ENCODE assay signal across 9 cellular contexts in genomic region chr6:109096198-109096597, GRCh38. TPM values are rescaled to one million over a fixed set of nuclear protein-coding genes. Genes with fewer than 3 reads are reported as not detected.
A peak's percentile ranks its signal among the peaks of the same experiment; 100 is the strongest.
DNase-seq lines count a peak whose midpoint lies in the region; ATAC-seq and TF ChIP-seq lines count a peak whose summit lies in the region.
"Had no signal": no experiment of that assay in that cellular context is flagged by ENCODE, and none has a peak within 500 bp of the region (broad histone marks: within the 10 kb centered on the region; RNA-seq: fewer than 3 reads in every experiment).

No MANE protein-coding gene starts in this region.

- no CpG with 5 or more reads among the region's 6 CpGs for WGBS in neuronal stem cell (ENCODE audit: extremely low coverage in 2 of 2, insufficient read length in 2 of 2, insufficient replicate concordance in 1 of 2), 2 donors

- no peaks in the 10 kb centered on the region for H3K79me1 ChIP-seq in neuronal stem cell (ENCODE audit: low read depth, low read length)

- CTCF ChIA-PET in Caco-2 (lab: Charles Lee), result interaction anchor here (2.7 kb wide), 1 partner anchor 287 kb away, joined by 13 read pairs; the partner anchor contains the start of gene CD164
- CTCF ChIA-PET in HEK293T (lab: Yijun Ruan, JAX), result interaction anchor here (0.7 kb wide), 1 partner anchor 604 kb away, joined by 3 read pairs; no protein-coding TSS in a partner anchor

- peak overlapping the region; percentile 100 for H3K27ac Mint-ChIP-seq in Caco-2 (ENCODE audit: unreplicated experiment)

- POLR2A ChIA-PET in Caco-2 (lab: Charles Lee), result no interaction called here
- POLR2A ChIA-PET in HEK293T (lab: Yijun Ruan, JAX), result interaction anchor here (1.0 to 1.7 kb wide), 2 partner anchors 10 to 541 kb away, joined by 3 to 6 read pairs; no protein-coding TSS in a partner anchor

- no peaks in the 10 kb centered on the region for H3K9me3 Mint-ChIP-seq in Caco-2 (ENCODE audit: unreplicated experiment)

- H3K18ac ChIP-seq in neuronal stem cell (ENCODE audit: low read length), result no peak overlapping the region

- ATAC-seq in HG02870 (IDR thresholded peaks at IDR 0.05; ENCODE audit: unreplicated experiment), result no peak

- H3K27me3 Mint-ChIP-seq in Caco-2 (ENCODE audit: insufficient read depth, unreplicated experiment), result no peaks in the 10 kb centered on the region

- no peak overlapping the region for H2BK120ac ChIP-seq in neuronal stem cell (ENCODE audit: low read depth, low read length)

- peak overlapping the region; percentile 97 for H3K4me3 Mint-ChIP-seq in Caco-2 (ENCODE audit: unreplicated experiment)

- H2BK5ac ChIP-seq in neuronal stem cell (ENCODE audit: low read length), result no peak overlapping the region

- no peak overlapping the region for H4K91ac ChIP-seq in neuronal stem cell (ENCODE audit: low read depth, low read length, poor library complexity)

- no peak overlapping the region for H3K14ac ChIP-seq in neuronal stem cell (ENCODE audit: low read length)

- peak overlapping the region; percentile 78 for H2AFZ ChIP-seq in MM.1S (ENCODE audit: low read length)
- H2AFZ ChIP-seq in neuronal stem cell (ENCODE audit: low read length), result peak overlapping the region; percentile 85

- no peak overlapping the region for H3K23ac ChIP-seq in neuronal stem cell (ENCODE audit: low read depth, low read length, poor library complexity)

- H2BK12ac ChIP-seq in neuronal stem cell (ENCODE audit: low read length), result no peak overlapping the region

- no peaks in the 10 kb centered on the region for H4K20me1 ChIP-seq in MM.1S (ENCODE audit: insufficient read depth, low read length)

- H3K36me3 ChIP-seq in Caco-2 (ENCODE audit: control insufficient read depth, insufficient read depth, low read length), result no peaks in the 10 kb centered on the region
- no peaks in the 10 kb centered on the region for H3K36me3 ChIP-seq in MM.1S (replicated peaks; ENCODE audit: insufficient read depth, low read length)
- no peaks in the 10 kb centered on the region for H3K36me3 ChIP-seq in duodenal mucosa (ENCODE audit: control insufficient read depth in 1 of 2, insufficient read depth in 2 of 2, low read length in 2 of 2)
- peaks cover 0 to 20% of the 10 kb centered on the region in 2 donors for H3K36me3 ChIP-seq in neuronal stem cell (replicated peaks in 1 of 2; ENCODE audit: control insufficient read depth in 2 of 2, insufficient read depth in 2 of 2, low read length in 2 of 2)

- TF ChIP-seq CTCF in Caco-2 (IDR thresholded peaks at IDR 0.05; ENCODE audit: insufficient read depth in 1 of 2, low read depth in 1 of 2, low read length in 1 of 2, severe bottlenecking in 1 of 2, unreplicated experiment in 1 of 2) (no peak), MM.1S (IDR thresholded peaks at IDR 0.05; ENCODE audit: low read length) (no peak)

- H3K9me3 ChIP-seq in Caco-2 (no peaks in the 10 kb centered on the region), MM.1S (replicated peaks; ENCODE audit: insufficient read depth, low read length) (no peaks in the 10 kb centered on the region), duodenal mucosa (ENCODE audit: control insufficient read depth in 1 of 2, low read length in 2 of 2) (peaks cover 0 to 3% of the 10 kb centered on the region in 2 donors), neuronal stem cell (replicated peaks in 1 of 2; ENCODE audit: control insufficient read depth in 2 of 2, insufficient read depth in 1 of 2, low read depth in 1 of 2, low read length in 2 of 2) (no peaks in the 10 kb centered on the region)

- H4K8ac ChIP-seq in neuronal stem cell (ENCODE audit: low read depth, low read length), result no peak overlapping the region

- H3K27me3 ChIP-seq in Caco-2 (replicated peaks; ENCODE audit: control insufficient read depth, insufficient read depth, low read length) (no peaks in the 10 kb centered on the region), MM.1S (replicated peaks; ENCODE audit: insufficient read depth, low read length) (no peaks in the 10 kb centered on the region), duodenal mucosa (ENCODE audit: control insufficient read depth in 1 of 2, insufficient read depth in 2 of 2, low read length in 2 of 2) (no peaks in the 10 kb centered on the region), neuronal stem cell (ENCODE audit: control insufficient read depth in 3 of 3, insufficient read depth in 3 of 3, low read depth in 1 of 3, low read length in 3 of 3) (no peaks in the 10 kb centered on the region)

- H3K4me1 Mint-ChIP-seq in Caco-2 (ENCODE audit: low read depth, unreplicated experiment), result peaks cover 15% of the 10 kb centered on the region

- H3K4me3 ChIP-seq in Caco-2 (ENCODE audit: low read depth, low read length) (peak overlapping the region; percentile 63), MM.1S (ENCODE audit: low read length) (peak overlapping the region; percentile 86), duodenal mucosa (ENCODE audit: low read depth in 1 of 2, low read length in 2 of 2) (peak overlapping the region; percentile 87 to 98), neuronal stem cell (ENCODE audit: low read length in 2 of 2) (peak overlapping the region in 1 of 2 donors; percentile 59)

- H3K4ac ChIP-seq in neuronal stem cell (ENCODE audit: low read length), result no peak overlapping the region

- H3K27ac ChIP-seq in MM.1S (ENCODE audit: low read length) (no peak overlapping the region), duodenal mucosa (ENCODE audit: low read depth, low read length) (no peak overlapping the region), neuronal stem cell (replicated peaks; ENCODE audit: low read length) (no peak overlapping the region)

- peaks cover 8% of the 10 kb centered on the region; the same call in 1 of the 2 replicates for H3F3A ChIP-seq in MM.1S (ENCODE audit: insufficient read depth, low read length)

- peaks cover 74% of the 10 kb centered on the region for H3K79me2 ChIP-seq in MM.1S (ENCODE audit: low read length)

- intact Hi-C loops in Caco-2 (cut with micrococcal nuclease; ENCODE audit: unreplicated experiment), result loop anchor here (5.0 kb wide), 1 partner anchor 76 kb away; no protein-coding TSS in a partner anchor

- no peak for DNase-seq in Caco-2
- no peak for DNase-seq in MM.1S
- DNase-seq in neuronal stem cell (ENCODE audit: low spot score), result no peak
- DNase-seq in HEK293T (ENCODE audit: extremely low spot score), result no peak
- no peak for DNase-seq in NCI-H446 treated with DMSO at 0.1 percent for 48 hours (lab: John Stamatoyannopoulos, UW)
- no peak for DNase-seq in NCI-H2029 (lab: John Stamatoyannopoulos, UW)
- DNase-seq: mesendoderm had no signal

- H3K36me3 Mint-ChIP-seq in Caco-2 (ENCODE audit: insufficient read depth, unreplicated experiment), result peaks cover 9% of the 10 kb centered on the region

- no peak overlapping the region for H2BK15ac ChIP-seq in neuronal stem cell (ENCODE audit: low read length)

- peaks cover 7% of the 10 kb centered on the region; the same call in 1 of the 2 replicates for H3K4me1 ChIP-seq in Caco-2
- peaks cover 8% of the 10 kb centered on the region; the same call in 1 of the 2 replicates for H3K4me1 ChIP-seq in MM.1S (ENCODE audit: low read length)
- H3K4me1 ChIP-seq in duodenal mucosa (ENCODE audit: control insufficient read depth in 1 of 2, insufficient read depth in 2 of 2, low read length in 2 of 2), result peaks cover 6 to 29% of the 10 kb centered on the region in 2 donors
- H3K4me1 ChIP-seq in neuronal stem cell (ENCODE audit: control insufficient read depth in 2 of 2, insufficient read depth in 1 of 2, low read depth in 1 of 2, low read length in 2 of 2), result peaks cover 0 to 2% of the 10 kb centered on the region in 2 donors

- no peak overlapping the region for H2AK5ac ChIP-seq in neuronal stem cell (ENCODE audit: low read depth, low read length)

- no TSS peak for BruUV-seq in Caco-2 (replicated peaks; lab: Mats Ljungman, UMichigan)

- peak overlapping the region; percentile 43 for H3K4me2 ChIP-seq in MM.1S (ENCODE audit: low read depth, low read length)
- H3K4me2 ChIP-seq in neuronal stem cell (ENCODE audit: insufficient read depth, low read length, poor library complexity, severe bottlenecking), result no peak overlapping the region

- peak overlapping the region; percentile 81; the same call in 1 of the 2 replicates for H3K9ac ChIP-seq in MM.1S (ENCODE audit: low read length)
- H3K9ac ChIP-seq in duodenal mucosa (ENCODE audit: low read depth in 1 of 2, low read length in 2 of 2), result peak overlapping the region; percentile 81 to 98
- no peak overlapping the region for H3K9ac ChIP-seq in neuronal stem cell (ENCODE audit: low read depth, low read length, poor library complexity)

- H3K9me2 ChIP-seq in MM.1S (replicated peaks; ENCODE audit: insufficient read depth, low read length), result no peaks in the 10 kb centered on the region

TF ChIP-seq in HEK293T, 16 proteins besides CTCF, POLR2A, EP300 and RAD21:
- no peak for TF ChIP-seq NFRKB (IDR thresholded peaks at IDR 0.05)
- TF ChIP-seq FOXA1 (IDR thresholded peaks at IDR 0.05), result no peak
- no peak for TF ChIP-seq FOXM1 (IDR thresholded peaks at IDR 0.05; ENCODE audit: borderline replicate concordance)
- TF ChIP-seq CTBP1 (IDR thresholded peaks at IDR 0.05; ENCODE audit: borderline replicate concordance), result no peak
- no peak for TF ChIP-seq ZNF384 (IDR thresholded peaks at IDR 0.05)
- no peak for TF ChIP-seq TARDBP (IDR thresholded peaks at IDR 0.05)
- TF ChIP-seq HDGF (IDR thresholded peaks at IDR 0.05; ENCODE audit: borderline replicate concordance), result no peak
- TF ChIP-seq FOXK2 (IDR thresholded peaks at IDR 0.05), result no peak
- no peak for TF ChIP-seq ELF4 (IDR thresholded peaks at IDR 0.05)
- TF ChIP-seq LEF1 (IDR thresholded peaks at IDR 0.05; ENCODE audit: borderline replicate concordance), result no peak
- TF ChIP-seq SP1 (IDR thresholded peaks at IDR 0.05), result no peak
- TF ChIP-seq SUZ12 (IDR thresholded peaks at IDR 0.05), result no peak
- no peak for TF ChIP-seq BHLHE40 (IDR thresholded peaks at IDR 0.05; ENCODE audit: borderline replicate concordance)
- TF ChIP-seq L3MBTL2 (conservative IDR thresholded peaks at IDR 0.05), result no peak
- no peak for TF ChIP-seq ARNT (IDR thresholded peaks at IDR 0.05)
- TF ChIP-seq, protein P1, sequence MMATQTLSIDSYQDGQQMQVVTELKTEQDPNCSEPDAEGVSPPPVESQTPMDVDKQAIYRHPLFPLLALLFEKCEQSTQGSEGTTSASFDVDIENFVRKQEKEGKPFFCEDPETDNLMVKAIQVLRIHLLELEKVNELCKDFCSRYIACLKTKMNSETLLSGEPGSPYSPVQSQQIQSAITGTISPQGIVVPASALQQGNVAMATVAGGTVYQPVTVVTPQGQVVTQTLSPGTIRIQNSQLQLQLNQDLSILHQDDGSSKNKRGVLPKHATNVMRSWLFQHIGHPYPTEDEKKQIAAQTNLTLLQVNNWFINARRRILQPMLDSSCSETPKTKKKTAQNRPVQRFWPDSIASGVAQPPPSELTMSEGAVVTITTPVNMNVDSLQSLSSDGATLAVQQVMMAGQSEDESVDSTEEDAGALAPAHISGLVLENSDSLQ (IDR thresholded peaks at IDR 0.05), result no peak

RNA-seq across cellular contexts. Expression of gene CEP57L1, which starts 0.9 kb away (rescaled TPM):
- 11.0 and 12.7 TPM in 2 replicates for total RNA-seq in Caco-2 (2022)
- 26.2 TPM for polyA plus RNA-seq in neuronal stem cell (2013, experiment 1 of 2)
- 28.5 TPM for polyA plus RNA-seq in neuronal stem cell (2013, experiment 2 of 2)

RNA-seq across cellular contexts. Expression of gene SESN1, which starts 1.6 kb away (rescaled TPM):
- 21.9 and 25.3 TPM in 2 replicates for total RNA-seq in Caco-2 (2022)
- polyA plus RNA-seq in neuronal stem cell (2013, experiment 1 of 2), result 22.1 TPM
- 22.7 TPM for polyA plus RNA-seq in neuronal stem cell (2013, experiment 2 of 2)
